ENCODE assay signal across 10 cellular contexts in the genomic region with DNA sequence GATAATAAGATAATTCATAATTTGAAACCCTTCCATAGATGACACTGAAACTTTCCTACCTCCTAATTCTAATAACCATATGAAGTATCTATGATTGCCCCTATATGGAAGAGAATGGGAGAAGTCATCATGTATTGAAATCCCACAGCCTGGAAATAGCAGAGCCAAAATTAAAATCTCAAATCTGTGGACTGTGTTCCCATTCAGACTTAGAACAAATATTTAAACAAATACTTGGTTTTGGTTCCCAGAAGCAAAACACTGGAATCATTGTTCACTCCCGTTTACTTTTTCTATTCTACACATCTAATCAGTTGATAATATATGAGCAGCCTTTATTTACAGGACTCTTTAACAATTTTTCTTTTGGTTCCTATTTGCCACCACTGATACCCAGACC.
"Had no signal": no experiment of that assay in that cellular context is flagged by ENCODE, and none has a peak within 500 bp of the region (broad histone marks: within the 10 kb centered on the region; RNA-seq: fewer than 3 reads in every experiment).

No MANE protein-coding gene starts in this region.

- H3K27ac ChIP-seq: GM23248, HL-60 had no signal

- H2AFZ ChIP-seq: GM23248 had no signal

- H3K4me3 ChIP-seq: GM23248, HAP-1 had no signal

- H3K27ac Mint-ChIP-seq: HFFc6, IgD-negative memory B cell had no signal

- H3K4me1 ChIP-seq: HAP-1 had no signal

- DNase-seq: GM23248, GOT3, H7, HFFc6, KBM-7 had no signal

- H3K36me3 ChIP-seq: HAP-1 had no signal

- H3K9ac ChIP-seq: GM23248 had no signal

- H3K27me3 Mint-ChIP-seq: IgD-negative memory B cell had no signal

- H3K9me3 ChIP-seq: HAP-1 had no signal

- ATAC-seq: HCT116, HepG2 had no signal

- H3K4me3 Mint-ChIP-seq: HFFc6, IgD-negative memory B cell had no signal

- H3K36me3 Mint-ChIP-seq: IgD-negative memory B cell had no signal
